13 cellular contexts compared by ENCODE assay signal in the genomic region with DNA sequence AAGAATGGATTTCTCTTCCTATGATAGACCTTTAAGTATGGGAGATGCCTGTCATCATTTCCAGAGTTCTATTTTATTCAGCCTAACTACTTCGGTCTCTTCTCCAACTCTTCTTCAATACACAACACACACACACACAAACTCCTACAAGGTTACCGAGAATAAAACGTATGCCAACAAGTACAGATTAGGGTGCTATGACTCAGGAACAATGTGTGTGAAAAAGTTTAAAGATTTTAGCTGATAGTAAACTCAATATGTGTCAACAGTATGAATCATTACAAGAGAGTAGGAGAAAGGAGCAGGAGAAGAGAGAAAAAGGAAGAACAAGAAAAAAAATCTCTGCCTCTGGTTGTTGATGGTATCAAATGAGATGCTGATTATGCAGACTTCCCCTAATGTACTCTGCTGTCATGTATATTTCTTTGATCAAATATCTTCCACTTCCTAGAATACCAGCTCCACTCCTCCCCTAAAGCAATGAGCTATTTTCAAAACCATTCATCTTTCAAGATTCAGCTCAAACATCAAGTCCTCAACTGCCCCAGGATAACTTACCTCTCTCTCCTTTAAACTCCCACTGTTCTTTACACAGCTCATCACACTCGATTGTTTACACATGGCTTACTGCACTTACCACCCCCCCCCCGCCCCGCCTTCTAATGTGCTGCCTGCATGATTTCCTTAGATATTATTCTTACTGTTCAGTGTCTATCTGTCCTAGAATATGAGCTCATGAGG.
DNase-seq lines count a peak whose midpoint lies in the region; ATAC-seq, FAIRE-seq and TF ChIP-seq lines count a peak whose summit lies in the region.
"Had no signal": no experiment of that assay in that cellular context is flagged by ENCODE, and none has a peak within 500 bp of the region (broad histone marks: within the 10 kb centered on the region; RNA-seq: fewer than 3 reads in every experiment).

No MANE protein-coding gene starts in this region.

- POLR2A ChIA-PET in SK-N-SH (lab: Yijun Ruan, JAX) = interaction anchor here (0.7 kb wide), 1 partner anchor 1150 kb away, joined by 4 read pairs; no protein-coding TSS in a partner anchor

- no peaks in the 10 kb centered on the region for H3K27me3 ChIP-seq in SK-N-SH (ENCODE audit: insufficient read depth)

- no peaks in the 10 kb centered on the region for H4K20me1 ChIP-seq in SK-N-SH (ENCODE audit: insufficient read depth)

- ATAC-seq in GM21717 (IDR thresholded peaks at IDR 0.05; ENCODE audit: unreplicated experiment) = peak; percentile 25
- ATAC-seq in mucosa of descending colon = no peak
- no peak for ATAC-seq in GM19395 (IDR thresholded peaks at IDR 0.05; ENCODE audit: unreplicated experiment)
- ATAC-seq in HG02938 (IDR thresholded peaks at IDR 0.05; ENCODE audit: unreplicated experiment) = no peak
- ATAC-seq: naive thymus-derived CD8-positive, alpha-beta T cell had no signal

- H3K36me3 ChIP-seq in SK-N-SH (replicated peaks in 1 of 2; ENCODE audit: control insufficient read depth in 1 of 2, insufficient read depth in 2 of 2, low read length in 1 of 2) (no peaks in the 10 kb centered on the region), mucosa of descending colon (ENCODE audit: low read depth) (no peaks in the 10 kb centered on the region)

- FAIRE-seq in islet of Langerhans (lab: Jason Lieb, UNC) = peak; percentile 47

- DNase-seq in AG09309 (ENCODE audit: low read depth) = peak; percentile 20
- no peak for DNase-seq in SK-N-SH
- no peak for DNase-seq in mucosa of descending colon
- no peak for DNase-seq in medulla oblongata (ENCODE audit: extremely low spot score)
- DNase-seq: activated naive CD4-positive, alpha-beta T cell treated with anti-CD3 and anti-CD28 coated beads, Interleukin-2, amount 50 U/mL, for 16 hours; DMS 273 treated with DMSO at 0.1 percent for 48 hours; foreskin melanocyte; naive thymus-derived CD8-positive, alpha-beta T cell; NCI-H345 had no signal

- TF ChIP-seq EP300 in SK-N-SH (IDR thresholded peaks at IDR 0.05; ENCODE audit: borderline replicate concordance in 1 of 2, low read depth in 1 of 2, low read length in 1 of 2) = no peak

- H3K9me3 ChIP-seq in SK-N-SH (no peaks in the 10 kb centered on the region), mucosa of descending colon (no peaks in the 10 kb centered on the region)

- CTCF ChIA-PET in SK-N-SH (lab: Yijun Ruan, JAX) = interaction anchor here (1.3 to 1.6 kb wide), 4 partner anchors 12 to 928 kb away, joined by 3 to 6 read pairs (median 4); no protein-coding TSS in a partner anchor

- no peaks in the 10 kb centered on the region for H3F3A ChIP-seq in SK-N-SH (replicated peaks; ENCODE audit: insufficient read depth)

- H3K9ac ChIP-seq in SK-N-SH = no peak overlapping the region

- TF ChIP-seq RAD21 in SK-N-SH (IDR thresholded peaks at IDR 0.05; ENCODE audit: low read length) = no peak

- no peak for TF ChIP-seq CTCF in AG09309 (IDR thresholded peaks at IDR 0.05; ENCODE audit: control insufficient read depth, insufficient read depth, low read depth, low read length, missing control alignments)
- no peak for TF ChIP-seq CTCF in SK-N-SH (IDR thresholded peaks at IDR 0.05)
- no peak for TF ChIP-seq CTCF in mucosa of descending colon (IDR thresholded peaks at IDR 0.05)

- no peaks in the 10 kb centered on the region for H3K9me2 ChIP-seq in SK-N-SH

- no peak overlapping the region for H2AFZ ChIP-seq in SK-N-SH (ENCODE audit: low read depth)

- intact Hi-C loops in mucosa of descending colon (cut with DNase I, micrococcal nuclease) = no loop called here

- H3K79me2 ChIP-seq in SK-N-SH (ENCODE audit: insufficient read depth) = no peaks in the 10 kb centered on the region

- H3K4me3 ChIP-seq in AG09309 (ENCODE audit: control insufficient read depth, low read depth, low read length) (no peak overlapping the region), SK-N-SH (ENCODE audit: low read depth in 2 of 2, low read length in 1 of 2) (no peak overlapping the region), mucosa of descending colon (no peak overlapping the region)

- H3K4me1 ChIP-seq in SK-N-SH (ENCODE audit: control insufficient read depth in 1 of 2, insufficient read depth in 2 of 2, low read depth in 1 of 2, low read length in 1 of 2) (no peaks in the 10 kb centered on the region; a peak in 1 of 4 replicates), mucosa of descending colon (ENCODE audit: low read depth) (no peaks in the 10 kb centered on the region)

- peak overlapping the region in 1 of 2 experiments; percentile 48; a peak in 1 of 4 replicates for H3K27ac ChIP-seq in SK-N-SH (ENCODE audit: low read depth in 2 of 2, low read length in 1 of 2)

- 55% methylated on average over 6 of the region's 6 CpGs for WGBS in SK-N-SH (ENCODE audit: low lambda C conversion rate)

- H3K4me2 ChIP-seq in SK-N-SH = peak overlapping the region; percentile 2; the same call in 1 of the 2 replicates

TF ChIP-seq in SK-N-SH, 30 proteins besides CTCF, POLR2A, EP300 and RAD21:
- TF ChIP-seq POLR2AphosphoS5 (IDR thresholded peaks at IDR 0.05; ENCODE audit: low read depth, low read length) = no peak
- peak; percentile 36; the same call in 1 of the 2 replicates for TF ChIP-seq JUND (IDR thresholded peaks at IDR 0.05)
- peak; percentile 65 for TF ChIP-seq FOSL2 (IDR thresholded peaks at IDR 0.05; ENCODE audit: borderline replicate concordance, low read depth)
- TF ChIP-seq, protein P1, sequence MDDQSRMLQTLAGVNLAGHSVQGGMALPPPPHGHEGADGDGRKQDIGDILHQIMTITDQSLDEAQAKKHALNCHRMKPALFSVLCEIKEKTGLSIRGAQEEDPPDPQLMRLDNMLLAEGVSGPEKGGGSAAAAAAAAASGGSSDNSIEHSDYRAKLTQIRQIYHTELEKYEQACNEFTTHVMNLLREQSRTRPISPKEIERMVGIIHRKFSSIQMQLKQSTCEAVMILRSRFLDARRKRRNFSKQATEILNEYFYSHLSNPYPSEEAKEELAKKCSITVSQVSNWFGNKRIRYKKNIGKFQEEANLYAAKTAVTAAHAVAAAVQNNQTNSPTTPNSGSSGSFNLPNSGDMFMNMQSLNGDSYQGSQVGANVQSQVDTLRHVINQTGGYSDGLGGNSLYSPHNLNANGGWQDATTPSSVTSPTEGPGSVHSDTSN (IDR thresholded peaks at IDR 0.05) = peak; percentile 21; the same call in 1 of the 2 replicates
- no peak for TF ChIP-seq RFX5 (IDR thresholded peaks at IDR 0.05; ENCODE audit: low read length)
- peak; percentile 44; the same call in 1 of the 2 replicates for TF ChIP-seq TCF12 (IDR thresholded peaks at IDR 0.05)
